Comparison of ENCODE assay signal across 14 cellular contexts in the genomic region with DNA sequence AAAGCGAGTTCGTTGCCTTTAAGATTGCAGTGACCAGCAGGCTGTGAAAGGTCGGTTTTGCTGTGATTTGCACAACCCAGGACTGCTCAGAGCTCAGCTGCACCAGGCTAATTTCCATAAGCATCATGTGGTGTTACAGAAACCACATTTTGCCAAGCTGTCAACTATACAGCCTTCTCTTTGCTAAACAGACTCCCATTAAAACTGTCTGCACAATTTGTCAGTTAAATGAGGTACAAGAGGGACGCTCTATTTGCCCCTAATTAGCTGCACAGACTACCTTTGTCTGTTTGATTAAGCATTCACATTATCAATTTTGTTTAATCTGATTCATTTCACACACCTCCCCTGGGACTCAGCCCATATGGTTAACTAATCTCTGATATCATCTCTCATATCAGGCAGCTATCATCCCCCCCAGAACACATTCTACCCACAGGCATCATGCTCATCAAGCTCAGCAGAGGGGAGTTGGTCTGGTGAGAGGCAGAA.
DNase-seq lines count a peak whose midpoint lies in the region; ATAC-seq and TF ChIP-seq lines count a peak whose summit lies in the region.
"Had no signal": no experiment of that assay in that cellular context is flagged by ENCODE, and none has a peak within 500 bp of the region (broad histone marks: within the 10 kb centered on the region; RNA-seq: fewer than 3 reads in every experiment).

No MANE protein-coding gene starts in this region.

- no peaks in the 10 kb centered on the region for H3K36me3 ChIP-seq in SK-N-SH (replicated peaks in 1 of 2; ENCODE audit: control insufficient read depth in 1 of 2, insufficient read depth in 2 of 2, low read length in 1 of 2)
- H3K36me3 ChIP-seq: SJSA1 had no signal

- H4K20me1 ChIP-seq in SK-N-SH (ENCODE audit: insufficient read depth), result no peaks in the 10 kb centered on the region

- H3K4me1 ChIP-seq in SK-N-SH (ENCODE audit: control insufficient read depth in 1 of 2, insufficient read depth in 2 of 2, low read depth in 1 of 2, low read length in 1 of 2), result peaks cover 0 to 16% of the 10 kb centered on the region in 2 experiments; a peak in 2 of 4 replicates
- H3K4me1 ChIP-seq: SJSA1 had no signal

- TF ChIP-seq RAD21 in SK-N-SH (IDR thresholded peaks at IDR 0.05; ENCODE audit: low read length), result no peak

- no peaks in the 10 kb centered on the region for H3K9me2 ChIP-seq in SK-N-SH

- CTCF ChIA-PET in SK-N-SH (lab: Yijun Ruan, JAX), result interaction anchor here (1.0 kb wide), 1 partner anchor 22 kb away, joined by 3 read pairs; no protein-coding TSS in a partner anchor

- H2AFZ ChIP-seq in SK-N-SH (ENCODE audit: low read depth), result no peak overlapping the region

- no peak for TF ChIP-seq CTCF in SK-N-SH (IDR thresholded peaks at IDR 0.05)
- no peak for TF ChIP-seq CTCF in coronary artery (IDR thresholded peaks at IDR 0.05)

- no peaks in the 10 kb centered on the region for H3K27me3 ChIP-seq in SK-N-SH (ENCODE audit: insufficient read depth)
- H3K27me3 ChIP-seq: SJSA1 had no signal

- H3F3A ChIP-seq in SK-N-SH (replicated peaks; ENCODE audit: insufficient read depth), result no peaks in the 10 kb centered on the region

- WGBS in SK-N-SH (ENCODE audit: low lambda C conversion rate), result 2% methylated on average over 4 of the region's 4 CpGs

- H3K4me2 ChIP-seq in SK-N-SH, result no peak overlapping the region

- no peaks in the 10 kb centered on the region for H3K9me3 ChIP-seq in SK-N-SH
- H3K9me3 ChIP-seq: SJSA1 had no signal

- H3K79me2 ChIP-seq in SK-N-SH (ENCODE audit: insufficient read depth), result no peaks in the 10 kb centered on the region

- no peak for DNase-seq in SK-N-SH
- peak; percentile 91 for DNase-seq in NCI-H1694 treated with DMSO at 0.1 percent for 48 hours (lab: John Stamatoyannopoulos, UW)
- DNase-seq in coronary artery (ENCODE audit: low spot score), result no peak
- no peak for DNase-seq in putamen (ENCODE audit: low spot score)
- DNase-seq in sciatic nerve (ENCODE audit: low spot score), result no peak
- DNase-seq in NOMO-1 treated with DMSO at 0.1 percent for 48 hours (lab: John Stamatoyannopoulos, UW; ENCODE audit: unreplicated experiment), result no peak
- DNase-seq: activated T-cell treated with anti-CD3 and anti-CD28 coated beads, Interleukin-2, amount 50 U/mL, for 48 hours; EL; NCI-H345; stimulated activated CD4-positive, alpha-beta T cell treated with anti-CD3 and anti-CD28 coated beads, Interleukin-1b, Interleukin-23, amount 100 ng/mL, for 48 hours; stimulated activated naive CD8-positive, alpha-beta T cell treated with anti-CD3 and anti-CD28 coated beads, Interleukin-15, amount 100 ng/mL, for 72 hours had no signal

- ATAC-seq in SK-N-SH treated with all-trans-retinoic acid at 6 μM for 48 hours (no peak), HG02852 (IDR thresholded peaks at IDR 0.05; ENCODE audit: unreplicated experiment) (peak; percentile 65), sciatic nerve (no peak)
- ATAC-seq: stimulated activated naive CD8-positive, alpha-beta T cell treated with anti-CD3 and anti-CD28 coated beads, Interleukin-15, amount 100 ng/mL, for 72 hours had no signal

- H3K27ac ChIP-seq in SK-N-SH (ENCODE audit: low read depth in 2 of 2, low read length in 1 of 2), result no peak overlapping the region
- H3K27ac ChIP-seq in coronary artery, result no peak overlapping the region
- H3K27ac ChIP-seq: SJSA1 had no signal

- H3K9ac ChIP-seq in SK-N-SH, result no peak overlapping the region

- no peak; a peak in 1 of 4 replicates for TF ChIP-seq EP300 in SK-N-SH (IDR thresholded peaks at IDR 0.05; ENCODE audit: borderline replicate concordance in 1 of 2, low read depth in 1 of 2, low read length in 1 of 2)

- intact Hi-C loops in sciatic nerve (cut with DNase I), result no loop called here

- POLR2A ChIA-PET in SK-N-SH (lab: Yijun Ruan, JAX), result no interaction called here

- no peak overlapping the region for H3K4me3 ChIP-seq in SK-N-SH (ENCODE audit: low read depth in 2 of 2, low read length in 1 of 2)
- H3K4me3 ChIP-seq in coronary artery, result no peak overlapping the region
- H3K4me3 ChIP-seq: SJSA1 had no signal

TF ChIP-seq in SK-N-SH, 30 proteins besides CTCF, POLR2A, EP300 and RAD21:
- no peak for TF ChIP-seq RFX5 (IDR thresholded peaks at IDR 0.05; ENCODE audit: low read length)
- peak; percentile 58 for TF ChIP-seq GATA2 (CRISPR knock-in tag; IDR thresholded peaks at IDR 0.05)

TF ChIP-seq in SK-N-SH treated with all-trans-retinoic acid at 6 μM for 48 hours, 23 proteins besides CTCF, POLR2A, EP300 and RAD21:
- TF ChIP-seq, protein P1, sequence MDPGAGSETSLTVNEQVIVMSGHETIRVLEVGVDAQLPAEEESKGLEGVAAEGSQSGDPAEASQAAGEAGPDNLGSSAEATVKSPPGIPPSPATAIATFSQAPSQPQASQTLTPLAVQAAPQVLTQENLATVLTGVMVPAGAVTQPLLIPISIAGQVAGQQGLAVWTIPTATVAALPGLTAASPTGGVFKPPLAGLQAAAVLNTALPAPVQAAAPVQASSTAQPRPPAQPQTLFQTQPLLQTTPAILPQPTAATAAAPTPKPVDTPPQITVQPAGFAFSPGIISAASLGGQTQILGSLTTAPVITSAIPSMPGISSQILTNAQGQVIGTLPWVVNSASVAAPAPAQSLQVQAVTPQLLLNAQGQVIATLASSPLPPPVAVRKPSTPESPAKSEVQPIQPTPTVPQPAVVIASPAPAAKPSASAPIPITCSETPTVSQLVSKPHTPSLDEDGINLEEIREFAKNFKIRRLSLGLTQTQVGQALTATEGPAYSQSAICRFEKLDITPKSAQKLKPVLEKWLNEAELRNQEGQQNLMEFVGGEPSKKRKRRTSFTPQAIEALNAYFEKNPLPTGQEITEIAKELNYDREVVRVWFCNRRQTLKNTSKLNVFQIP (CRISPR knock-in tag; IDR thresholded peaks at IDR 0.05; ENCODE audit: borderline replicate concordance, low read depth), result no peak
- TF ChIP-seq PPARA (CRISPR knock-in tag; IDR thresholded peaks at IDR 0.05; ENCODE audit: borderline replicate concordance) (no peak), TOX (CRISPR knock-in tag; IDR thresholded peaks at IDR 0.05; ENCODE audit: borderline replicate concordance) (no peak), ZFP30 (CRISPR knock-in tag; IDR thresholded peaks at IDR 0.05) (no peak), ISL1 (CRISPR knock-in tag; IDR thresholded peaks at IDR 0.05) (no peak), CSDC2 (CRISPR knock-in tag; IDR thresholded peaks at IDR 0.05) (no peak), TCF4 (CRISPR knock-in tag; IDR thresholded peaks at IDR 0.05; ENCODE audit: borderline replicate concordance) (no peak), ZNF70 (CRISPR knock-in tag; IDR thresholded peaks at IDR 0.05) (no peak)
- TF ChIP-seq, protein P2, sequence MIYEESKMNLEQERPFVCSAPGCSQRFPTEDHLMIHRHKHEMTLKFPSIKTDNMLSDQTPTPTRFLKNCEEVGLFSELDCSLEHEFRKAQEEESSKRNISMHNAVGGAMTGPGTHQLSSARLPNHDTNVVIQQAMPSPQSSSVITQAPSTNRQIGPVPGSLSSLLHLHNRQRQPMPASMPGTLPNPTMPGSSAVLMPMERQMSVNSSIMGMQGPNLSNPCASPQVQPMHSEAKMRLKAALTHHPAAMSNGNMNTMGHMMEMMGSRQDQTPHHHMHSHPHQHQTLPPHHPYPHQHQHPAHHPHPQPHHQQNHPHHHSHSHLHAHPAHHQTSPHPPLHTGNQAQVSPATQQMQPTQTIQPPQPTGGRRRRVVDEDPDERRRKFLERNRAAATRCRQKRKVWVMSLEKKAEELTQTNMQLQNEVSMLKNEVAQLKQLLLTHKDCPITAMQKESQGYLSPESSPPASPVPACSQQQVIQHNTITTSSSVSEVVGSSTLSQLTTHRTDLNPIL (CRISPR knock-in tag; IDR thresholded peaks at IDR 0.05; ENCODE audit: low read depth), result no peak
